8 cellular contexts compared by ENCODE assay signal in the genomic region with DNA sequence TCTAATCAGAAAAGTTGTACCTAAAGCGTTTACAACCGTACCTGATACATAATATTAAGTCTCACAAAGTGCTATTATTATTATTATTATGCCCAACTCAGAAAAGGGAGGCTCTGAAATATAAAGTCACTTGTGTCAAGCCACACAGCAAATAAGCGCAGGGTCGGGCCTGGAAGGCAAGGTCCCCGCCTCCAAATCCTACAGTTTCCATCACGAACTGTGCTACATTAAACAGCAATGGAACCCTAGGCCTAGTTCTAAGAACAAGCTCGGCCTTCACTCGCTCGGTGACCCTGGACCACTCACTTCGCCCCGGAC. TPM values are rescaled to one million over a fixed set of nuclear protein-coding genes. Genes with fewer than 3 reads are reported as not detected.
A peak's percentile ranks its signal among the peaks of the same experiment; 100 is the strongest.
DNase-seq lines count a peak whose midpoint lies in the region; ATAC-seq and TF ChIP-seq lines count a peak whose summit lies in the region.

No MANE protein-coding gene starts in this region.

- H3K4me1 ChIP-seq in esophagus (ENCODE audit: control insufficient read depth in 2 of 2, insufficient read depth in 2 of 2, low read length in 1 of 2) = no peaks in the 10 kb centered on the region
- H3K4me1 ChIP-seq in prostate gland (replicated peaks) = peaks cover 3% of the 10 kb centered on the region

- TF ChIP-seq CTCF in RWPE1 (conservative IDR thresholded peaks at IDR 0.05; ENCODE audit: low read depth) = no peak
- TF ChIP-seq CTCF in prostate gland (IDR thresholded peaks at IDR 0.05) = no peak

- ATAC-seq in GM21447 (IDR thresholded peaks at IDR 0.05; ENCODE audit: unreplicated experiment) (peak; percentile 3), GM21717 (IDR thresholded peaks at IDR 0.05; ENCODE audit: unreplicated experiment) (no peak)

- DNase-seq in RWPE1 (ENCODE audit: low spot score) = no peak
- DNase-seq in prostate gland (ENCODE audit: low spot score) = no peak
- DNase-seq in GF-D8 (lab: John Stamatoyannopoulos, UW) = no peak
- no peak for DNase-seq in effector CD4-positive, alpha-beta T cell
- DNase-seq in NCI-H524 (lab: John Stamatoyannopoulos, UW) = no peak

- H3K27ac ChIP-seq in RWPE1 = peak overlapping the region; percentile 67
- peak overlapping the region; percentile 53 to 81 for H3K27ac ChIP-seq in esophagus (ENCODE audit: low read depth in 2 of 2, low read length in 1 of 2)
- H3K27ac ChIP-seq in prostate gland = peak overlapping the region; percentile 47 to 61

- no peak for TF ChIP-seq POLR2A in prostate gland (IDR thresholded peaks at IDR 0.05)

- 2 to 4% methylated on average over 11 of the region's 11 CpGs for WGBS in esophagus, 2 donors
- WGBS in prostate gland = 2% methylated on average over 11 of the region's 11 CpGs

- CTCF ChIA-PET in RWPE1 (lab: Yijun Ruan, JAX) = no interaction called here

- POLR2A ChIA-PET in RWPE1 (lab: Yijun Ruan, JAX; ENCODE audit: low non-redundant PET) = no interaction called here

- intact Hi-C loops in prostate gland (cut with DNase I) = loop anchor here (5.0 kb wide), 1 partner anchor 711 kb away; the partner anchor contains the start of genes TCEANC2 and TMEM59

- H3K36me3 ChIP-seq in esophagus (ENCODE audit: control insufficient read depth in 2 of 2, insufficient read depth in 2 of 2, low read length in 1 of 2) (peaks cover 0 to 3% of the 10 kb centered on the region in 2 donors), prostate gland (no peaks in the 10 kb centered on the region)

- no peaks in the 10 kb centered on the region for H3K9me3 ChIP-seq in esophagus (ENCODE audit: control insufficient read depth in 2 of 2, insufficient read depth in 1 of 2, low read depth in 1 of 2, low read length in 1 of 2)
- H3K9me3 ChIP-seq in prostate gland = no peaks in the 10 kb centered on the region

- H3K4me3 ChIP-seq in esophagus (ENCODE audit: low read depth in 1 of 2, low read length in 2 of 2) (peak overlapping the region; percentile 73 to 82), prostate gland (peak overlapping the region; percentile 63 to 64)

- H3K27me3 ChIP-seq in esophagus (ENCODE audit: control insufficient read depth in 1 of 2, insufficient read depth in 2 of 2, low read length in 2 of 2) (no peaks in the 10 kb centered on the region), prostate gland (replicated peaks; ENCODE audit: insufficient read depth) (no peaks in the 10 kb centered on the region)

RNA-seq across cellular contexts. Expression of gene PARS2, which starts 0.6 kb away (rescaled TPM):
- polyA plus RNA-seq in esophagus = 1 to 10 TPM; 1.5 to 2.5 TPM
- total RNA-seq in prostate gland = 10 to 100 TPM; 12.0 to 12.2 TPM

RNA-seq across cellular contexts. Expression of gene TTC22, which starts 37.4 kb away (rescaled TPM):
- polyA plus RNA-seq in esophagus = 10 to 100 TPM; 83.5 to 92.9 TPM
- total RNA-seq in prostate gland = 10 to 100 TPM; 18.0 to 30.4 TPM

RNA-seq across cellular contexts. Expression of gene TTC4, which starts 48.1 kb away (rescaled TPM):
- 10 to 100 TPM in 1 of 2 donors, 1 to 10 TPM in 1; 7.7 to 12.5 TPM for polyA plus RNA-seq in esophagus
- 10 to 100 TPM; 15.9 to 17.4 TPM for total RNA-seq in prostate gland
